Comparison of ENCODE assay signal across 15 cellular contexts in genomic region chr6:168411130-168411529, GRCh38. TPM values are rescaled to one million over a fixed set of nuclear protein-coding genes. Genes with fewer than 3 reads are reported as not detected.
DNase-seq lines count a peak whose midpoint lies in the region; ATAC-seq and TF ChIP-seq lines count a peak whose summit lies in the region.
"Had no signal": no experiment of that assay in that cellular context is flagged by ENCODE, and none has a peak within 500 bp of the region (broad histone marks: within the 10 kb centered on the region; RNA-seq: fewer than 3 reads in every experiment).

No MANE protein-coding gene starts in this region.

- H3K4me1 ChIP-seq in IMR-90 (ENCODE audit: control insufficient read depth, insufficient read depth, low read length) (no peaks in the 10 kb centered on the region), trophoblast cell (ENCODE audit: control insufficient read depth in 1 of 2, insufficient read depth in 2 of 2, low read length in 2 of 2) (no peaks in the 10 kb centered on the region)
- H3K4me1 ChIP-seq: BLaER1 treated with 17β-estradiol and CSF1 and Interleukin-3, amounts not matched to agents 10 nM and 100 nM; HAP-1 had no signal

- no peak overlapping the region for H3K14ac ChIP-seq in IMR-90 (replicated peaks; ENCODE audit: low read depth, low read length)
- H3K14ac ChIP-seq in trophoblast cell (ENCODE audit: low read length) = no peak overlapping the region

- H2AK9ac ChIP-seq in IMR-90 (replicated peaks; ENCODE audit: low read depth, low read length, poor library complexity) = peak overlapping the region; percentile 42

- no peaks in the 10 kb centered on the region for H4K20me1 ChIP-seq in IMR-90 (ENCODE audit: insufficient read depth, low read length)
- H4K20me1 ChIP-seq: BLaER1 treated with 17β-estradiol and CSF1 and Interleukin-3, amounts not matched to agents 10 nM and 100 nM had no signal

- dilution Hi-C loops in IMR-90 (cut with HindIII; ENCODE audit: low sequenced_read_pairs, unreplicated experiment) = no loop called here

- no peak overlapping the region for H4K5ac ChIP-seq in IMR-90 (ENCODE audit: low read depth, low read length)

- CTCF ChIA-PET in IMR-90 (lab: Yijun Ruan, JAX) = no interaction called here

- H3K4me2 ChIP-seq in IMR-90 (ENCODE audit: low read depth, low read length) = no peak overlapping the region
- H3K4me2 ChIP-seq in trophoblast cell (ENCODE audit: low read length) = no peak overlapping the region
- H3K4me2 ChIP-seq: BLaER1 treated with 17β-estradiol and CSF1 and Interleukin-3, amounts not matched to agents 10 nM and 100 nM had no signal

- H2BK120ac ChIP-seq in IMR-90 (ENCODE audit: low read depth, low read length) (no peak overlapping the region), trophoblast cell (ENCODE audit: insufficient read depth, low read length, poor library complexity) (no peak overlapping the region)

- TF ChIP-seq POLR2A in IMR-90 (IDR thresholded peaks at IDR 0.05; ENCODE audit: low read depth, low read length) = no peak

- H3K9me3 ChIP-seq in IMR-90 (ENCODE audit: control insufficient read depth, insufficient read depth, low read length) = peaks cover 55% of the 10 kb centered on the region
- peaks cover 2% of the 10 kb centered on the region for H3K9me3 ChIP-seq in trophoblast cell (ENCODE audit: insufficient read depth, low read depth, low read length)
- H3K9me3 ChIP-seq: BLaER1 treated with 17β-estradiol and CSF1 and Interleukin-3, amounts not matched to agents 10 nM and 100 nM; HAP-1 had no signal

- H2AFZ ChIP-seq in IMR-90 (replicated peaks; ENCODE audit: low read length, poor library complexity) (no peak overlapping the region), trophoblast cell (ENCODE audit: insufficient read depth, low read length, poor library complexity) (no peak overlapping the region)

- peak overlapping the region; percentile 11 for H4K12ac ChIP-seq in trophoblast cell (ENCODE audit: low read depth, low read length)

- H3K36me3 ChIP-seq in IMR-90 (ENCODE audit: control insufficient read depth, insufficient read depth, low read length) (no peaks in the 10 kb centered on the region), trophoblast cell (ENCODE audit: control insufficient read depth in 1 of 2, insufficient read depth in 2 of 2, low read length in 2 of 2) (no peaks in the 10 kb centered on the region)
- H3K36me3 ChIP-seq: BLaER1 treated with 17β-estradiol and CSF1 and Interleukin-3, amounts not matched to agents 10 nM and 100 nM; HAP-1 had no signal

- H2BK15ac ChIP-seq in IMR-90 (ENCODE audit: low read depth, low read length) = no peak overlapping the region

- POLR2A ChIA-PET in IMR-90 (lab: Charles Lee; ENCODE audit: unreplicated experiment) = no interaction called here

- no peak for TF ChIP-seq RAD21 in IMR-90 (IDR thresholded peaks at IDR 0.05; ENCODE audit: low read length)

- H3K18ac ChIP-seq in IMR-90 (ENCODE audit: low read depth, low read length) (no peak overlapping the region), trophoblast cell (ENCODE audit: low read length) (no peak overlapping the region)

- no peak overlapping the region for H2BK20ac ChIP-seq in IMR-90 (ENCODE audit: low read depth, low read length)

- no peak for TF ChIP-seq CTCF in IMR-90 (conservative IDR thresholded peaks at IDR 0.05; ENCODE audit: low read depth, low read length)
- TF ChIP-seq CTCF in GM10266 (IDR thresholded peaks at IDR 0.05; ENCODE audit: control insufficient read depth, insufficient read depth, low read depth, missing control alignments) = no peak

- H3K27ac ChIP-seq in IMR-90 (ENCODE audit: insufficient read depth, low read length) (no peak overlapping the region), trophoblast cell (ENCODE audit: low read depth, low read length) (no peak overlapping the region)
- H3K27ac ChIP-seq: BLaER1 treated with 17β-estradiol and CSF1 and Interleukin-3, amounts not matched to agents 10 nM and 100 nM had no signal

- H3K4ac ChIP-seq in IMR-90 (ENCODE audit: low read depth, low read length) (no peak overlapping the region), trophoblast cell (ENCODE audit: low read depth, low read length) (no peak overlapping the region)

- no peak overlapping the region for H2BK12ac ChIP-seq in trophoblast cell (ENCODE audit: low read length)

- H3K9ac ChIP-seq in IMR-90 (ENCODE audit: low read depth, low read length) = no peak overlapping the region
- H3K9ac ChIP-seq in trophoblast cell (ENCODE audit: low read length) = no peak overlapping the region
- H3K9ac ChIP-seq: BLaER1 treated with 17β-estradiol and CSF1 and Interleukin-3, amounts not matched to agents 10 nM and 100 nM had no signal

- no TSS peak for BruUV-seq in IMR-90 (replicated peaks; lab: Mats Ljungman, UMichigan)

- H4K8ac ChIP-seq in IMR-90 (ENCODE audit: low read depth in 2 of 2, low read length in 2 of 2) (no peak overlapping the region), trophoblast cell (ENCODE audit: low read depth, low read length) (no peak overlapping the region)

- no peaks in the 10 kb centered on the region for H3K9me1 ChIP-seq in IMR-90 (ENCODE audit: insufficient read depth, low read length)

- H2BK5ac ChIP-seq in IMR-90 (ENCODE audit: low read depth, low read length, poor library complexity, severe bottlenecking) (no peak overlapping the region), trophoblast cell (ENCODE audit: low read depth, low read length, poor library complexity) (no peak overlapping the region)

- no peak overlapping the region for H3K4me3 ChIP-seq in IMR-90 (ENCODE audit: insufficient read depth, low read depth, low read length)
- H3K4me3 ChIP-seq in trophoblast cell (ENCODE audit: low read depth, low read length) = no peak overlapping the region
- H3K4me3 ChIP-seq: BLaER1 treated with 17β-estradiol and CSF1 and Interleukin-3, amounts not matched to agents 10 nM and 100 nM; HAP-1 had no signal

- H3K23ac ChIP-seq in IMR-90 (ENCODE audit: low read depth, low read length) (no peak overlapping the region), trophoblast cell (ENCODE audit: low read length) (no peak overlapping the region)

- H3K56ac ChIP-seq in IMR-90 (ENCODE audit: extremely low read depth, insufficient read depth, low read length) = no peak overlapping the region

- in situ Hi-C loops in IMR-90 (cut with MboI; ENCODE audit: low sequenced_read_pairs) = no loop called here

- DNase-seq in Daoy (ENCODE audit: low read depth) (peak; percentile 66), IMR-90 (no peak), islet precursor cell (peak; percentile 50), trophoblast cell (no peak), NOMO-1 treated with DMSO at 0.1 percent for 48 hours (lab: John Stamatoyannopoulos, UW; ENCODE audit: unreplicated experiment) (no peak), GM10266 (ENCODE audit: extremely low spot score) (no peak)
- DNase-seq in stimulated activated CD4-positive, alpha-beta T cell treated with anti-CD3 and anti-CD28 coated beads, Interleukin-12 subunit alpha, Interleukin-12 subunit beta, amount 100 ng/mL, for 4 hours = no peak
- DNase-seq: ACHN; CD4-positive, CD25-positive, alpha-beta regulatory T cell; GOT3; KG1 had no signal

- ATAC-seq in IMR-90 (ENCODE audit: low read depth) = no peak

- no peak overlapping the region for H4K91ac ChIP-seq in IMR-90 (ENCODE audit: insufficient read depth, low read depth, low read length)
- H4K91ac ChIP-seq in trophoblast cell (ENCODE audit: low read depth, low read length) = no peak overlapping the region

- WGBS in IMR-90 (ENCODE audit: extremely low coverage in 2 of 2, insufficient read length in 1 of 2), 2 experiments = 89% methylated on average over 19 of the region's 21 CpGs; no CpG with 5 or more reads in 1 of the 2 experiments
- no CpG with 5 or more reads among the region's 21 CpGs for WGBS in trophoblast cell (ENCODE audit: extremely low coverage, insufficient coverage, insufficient read length)

- H2AK5ac ChIP-seq in IMR-90 (ENCODE audit: low read depth, low read length) (no peak overlapping the region), trophoblast cell (ENCODE audit: low read length) (no peak overlapping the region)

- intact Hi-C loops in IMR-90 (cut with micrococcal nuclease) = no loop called here

- H3K79me2 ChIP-seq in trophoblast cell (ENCODE audit: control insufficient read depth, insufficient read depth, low read length, poor library complexity) = no peaks in the 10 kb centered on the region

- no peaks in the 10 kb centered on the region for H3K27me3 ChIP-seq in IMR-90 (ENCODE audit: control insufficient read depth, insufficient read depth, low read length)
- no peaks in the 10 kb centered on the region for H3K27me3 ChIP-seq in trophoblast cell (ENCODE audit: insufficient read depth, low read length)
- H3K27me3 ChIP-seq: BLaER1 treated with 17β-estradiol and CSF1 and Interleukin-3, amounts not matched to agents 10 nM and 100 nM had no signal

- no peaks in the 10 kb centered on the region for H3K79me1 ChIP-seq in IMR-90 (ENCODE audit: low read depth in 1 of 2, low read length in 2 of 2)
- no peaks in the 10 kb centered on the region for H3K79me1 ChIP-seq in trophoblast cell (ENCODE audit: low read length)

TF ChIP-seq in IMR-90, 13 proteins besides CTCF, POLR2A, EP300 and RAD21 (continues in another document):
- TF ChIP-seq NFE2L2 (IDR thresholded peaks at IDR 0.05; ENCODE audit: low read depth, low read length) (no peak), USF2 (IDR thresholded peaks at IDR 0.05; ENCODE audit: low read depth, low read length) (no peak), MAZ (IDR thresholded peaks at IDR 0.05; ENCODE audit: borderline replicate concordance, low read depth, low read length) (no peak), ELK1 (IDR thresholded peaks at IDR 0.05; ENCODE audit: borderline replicate concordance, low read depth, low read length) (no peak)

RNA-seq across cellular contexts. Expression of gene SMOC2, which starts 29.9 kb away (rescaled TPM):
- total RNA-seq in Daoy (2014; rRNA removed; shearing (Covaris generic)) = not detected in 2 replicates
- total RNA-seq in IMR-90 (2012; rRNA removed) = not detected in 2 replicates
- not detected in 2 replicates for polyA plus RNA-seq in IMR-90 (2012; rRNA removed)
- not detected in 2 replicates for polyA plus RNA-seq in IMR-90 (2012; cell fraction: cytosol; rRNA removed)
- not detected in 2 replicates for polyA plus RNA-seq in IMR-90 (2012; cell fraction: nucleus; rRNA removed; ENCODE audit: low replicate concordance)
- polyA plus RNA-seq in trophoblast cell (2013) = 5.8 and 6.1 TPM in 2 replicates
- total RNA-seq: A172; CD4-positive, CD25-positive, alpha-beta regulatory T cell had no signal
- polyA plus RNA-seq: CD4-positive, CD25-positive, alpha-beta regulatory T cell; IgD-negative memory B cell had no signal

Comparison
In these comparisons a context has a peak if more than half of its experiments do, and no peak if none do; other contexts are left out.
1. DNase-seq: peak in Daoy (single experiment) and islet precursor cell (single experiment); none in IMR-90 (single experiment), trophoblast cell (0 of 2), stimulated activated CD4-positive, alpha-beta T cell treated with anti-CD3 and anti-CD28 coated beads, Interleukin-12 subunit alpha, Interleukin-12 subunit beta, amount 100 ng/mL, for 4 hours (single experiment), NOMO-1 treated with DMSO at 0.1 percent for 48 hours (single experiment) and GM10266 (single experiment).